8 cellular contexts compared by ENCODE assay signal in genomic region chr20:17715075-17715474, GRCh38. TPM values are rescaled to one million over a fixed set of nuclear protein-coding genes. Genes with fewer than 3 reads are reported as not detected.
"Had no signal": no experiment of that assay in that cellular context is flagged by ENCODE, and none has a peak within 500 bp of the region (broad histone marks: within the 10 kb centered on the region; RNA-seq: fewer than 3 reads in every experiment).

No MANE protein-coding gene starts in this region.

- H3K4me1 Mint-ChIP-seq: IgD-negative memory B cell had no signal

- DNase-seq: GM23248, GOT3, H9, HCEC 1CT, KBM-7 had no signal

- H3K4me3 Mint-ChIP-seq: H9, IgD-negative memory B cell had no signal

- H3K4me3 ChIP-seq: GM23248 had no signal

- FAIRE-seq: H54 had no signal

- H3K27ac ChIP-seq: GM23248 had no signal

- H3K9ac ChIP-seq: GM23248 had no signal

- H3K9me3 Mint-ChIP-seq: H9, IgD-negative memory B cell had no signal

- H3K27ac Mint-ChIP-seq: IgD-negative memory B cell had no signal

- H2AFZ ChIP-seq: GM23248 had no signal

RNA-seq across cellular contexts. Expression of gene BANF2, which starts 15.3 kb away (rescaled TPM):
- total RNA-seq: GM23248, H9, HT1080 had no signal
- polyA plus RNA-seq: GM23248, IgD-negative memory B cell had no signal
